In genomic region chr7:85191383-85191782, GRCh38 we compare ENCODE assay signal across 11 cellular contexts. TPM values are rescaled to one million over a fixed set of nuclear protein-coding genes. Genes with fewer than 3 reads are reported as not detected.
A peak's percentile ranks its signal among the peaks of the same experiment; 100 is the strongest.
DNase-seq lines count a peak whose midpoint lies in the region; ATAC-seq, FAIRE-seq and TF ChIP-seq lines count a peak whose summit lies in the region.
"Had no signal": no experiment of that assay in that cellular context is flagged by ENCODE, and none has a peak within 500 bp of the region (broad histone marks: within the 10 kb centered on the region; RNA-seq: fewer than 3 reads in every experiment).

No MANE protein-coding gene starts in this region.

- no TSS peak for BruUV-seq in GM12878 (replicated peaks; lab: Mats Ljungman, UMichigan)

- H3K27me3 ChIP-seq in GM12878 (replicated peaks in 1 of 2; ENCODE audit: control insufficient read depth in 2 of 2, insufficient read depth in 2 of 2, low read length in 1 of 2) = peaks cover under 1 to 10% of the 10 kb centered on the region in 2 experiments

- no peaks in the 10 kb centered on the region for H3K79me2 ChIP-seq in GM12878 (ENCODE audit: control insufficient read depth, insufficient read depth, low read length)

- H3K36me3 ChIP-seq in GM12878 (ENCODE audit: control insufficient read depth in 2 of 2, insufficient read depth in 2 of 2, low read length in 1 of 2) = no peaks in the 10 kb centered on the region

- no peaks in the 10 kb centered on the region for H4K20me1 ChIP-seq in GM12878 (ENCODE audit: control insufficient read depth, insufficient read depth)

- ATAC-seq in GM12878 = peak; percentile 20; the same call in 1 of the 3 replicates
- ATAC-seq in HG03175 (IDR thresholded peaks at IDR 0.05; ENCODE audit: unreplicated experiment) = no peak
- ATAC-seq in HG03520 (IDR thresholded peaks at IDR 0.05; ENCODE audit: unreplicated experiment) = no peak
- no peak for ATAC-seq in activated naive CD4-positive, alpha-beta T cell treated with anti-CD3 and anti-CD28 coated beads, Interleukin-2, amount 50 U/mL, for 72 hours

- in situ Hi-C loops in GM12878 (cut with MboI) = no loop called here

- WGBS in GM12878 (ENCODE audit: insufficient coverage, insufficient replicate concordance, low lambda C conversion rate, missing lambda C conversion rate) = 0% methylated on average over 1 of the region's 1 CpG

- H3K9ac ChIP-seq in GM12878 (ENCODE audit: control insufficient read depth, insufficient read depth, low read length) = no peak overlapping the region

- no peaks in the 10 kb centered on the region for H3K4me1 ChIP-seq in GM12878 (ENCODE audit: control insufficient read depth, insufficient read depth, low read length)

- no peak for TF ChIP-seq RAD21 in GM12878 (IDR thresholded peaks at IDR 0.05; ENCODE audit: insufficient read depth, low read depth, low read length)

- H3K4me2 ChIP-seq in GM12878 (ENCODE audit: control insufficient read depth, insufficient read depth) = no peak overlapping the region

- intact Hi-C loops in GM12878 (cut with micrococcal nuclease; ENCODE audit: unreplicated experiment) = no loop called here

- TF ChIP-seq POLR2A in GM12878 (IDR thresholded peaks at IDR 0.05; ENCODE audit: low read depth, low read length) = no peak

- H3K9me3 Mint-ChIP-seq in activated naive CD4-positive, alpha-beta T cell treated with anti-CD3 and anti-CD28 coated beads, Interleukin-2, amount 50 U/mL, for 72 hours = no peaks in the 10 kb centered on the region

- FAIRE-seq in GM12878 (lab: Jason Lieb, UNC) = no peak
- FAIRE-seq: frontal cortex had no signal

- DNase-seq in COR-L47 (lab: John Stamatoyannopoulos, UW) = peak; percentile 22
- DNase-seq in LHCN-M2 (ENCODE audit: low read depth) = peak; percentile 19
- no peak for DNase-seq in GM12878 (ENCODE audit: low read depth, low spot score)
- DNase-seq in lung microvascular endothelial cell (ENCODE audit: low read depth in 2 of 2) = peak; percentile 26 to 51
- DNase-seq in activated naive CD4-positive, alpha-beta T cell (lab: John Stamatoyannopoulos, UW) = no peak
- no peak for DNase-seq in activated naive CD4-positive, alpha-beta T cell treated with anti-CD3 and anti-CD28 coated beads, Interleukin-2, amount 50 U/mL, for 72 hours (ENCODE audit: low spot score in 2 of 2)
- DNase-seq: NCI-H526 treated with DMSO at 0.1 percent for 48 hours had no signal

- SMC1A ChIA-PET in GM12878 (lab: Charles Lee; ENCODE audit: uncharacterized antibody, unreplicated experiment) = interaction anchor here (1.5 kb wide), 1 partner anchor 13 kb away, joined by 3 read pairs; no protein-coding TSS in a partner anchor

- no peaks in the 10 kb centered on the region for H3K36me3 Mint-ChIP-seq in activated naive CD4-positive, alpha-beta T cell treated with anti-CD3 and anti-CD28 coated beads, Interleukin-2, amount 50 U/mL, for 72 hours

- POLR2A ChIA-PET in GM12878 (lab: Charles Lee) = no interaction called here

- H3K27ac Mint-ChIP-seq in activated naive CD4-positive, alpha-beta T cell treated with anti-CD3 and anti-CD28 coated beads, Interleukin-2, amount 50 U/mL, for 72 hours = no peak overlapping the region

- no peak for TF ChIP-seq EP300 in GM12878 (IDR thresholded peaks at IDR 0.05; ENCODE audit: borderline replicate concordance in 1 of 2, control insufficient read depth in 1 of 2, low read depth in 2 of 2, low read length in 2 of 2)

- H3K27ac ChIP-seq in GM12878 (ENCODE audit: control insufficient read depth, insufficient read depth) = no peak overlapping the region

- TF ChIP-seq CTCF in GM12878 (IDR thresholded peaks at IDR 0.05 in 2 of 3, conservative IDR thresholded peaks at IDR 0.05 in 1 of 3; ENCODE audit: control insufficient read depth in 2 of 3, extremely low read depth in 1 of 3, insufficient read depth in 1 of 3, low read depth in 3 of 3, low read length in 3 of 3) = no peak; a peak in 1 of 6 replicates

- no peaks in the 10 kb centered on the region for H3K9me3 ChIP-seq in GM12878 (replicated peaks; ENCODE audit: control insufficient read depth, insufficient read depth, low read length)

- CTCF ChIA-PET in GM12878 (lab: Yijun Ruan, JAX) = interaction anchor here (1.0 kb wide), 1 partner anchor 273 kb away, joined by 3 read pairs; no protein-coding TSS in a partner anchor

- RAD21 ChIA-PET in GM12878 (lab: Charles Lee; ENCODE audit: unreplicated experiment) = no interaction called here

- no peak overlapping the region for H2AFZ ChIP-seq in GM12878 (ENCODE audit: control insufficient read depth, low read depth, low read length)

- no peak overlapping the region for H3K4me3 ChIP-seq in GM12878

TF ChIP-seq in GM12878, 131 proteins besides CTCF, POLR2A, EP300 and RAD21 (continues in another document):
- no peak for TF ChIP-seq FOXK2 (IDR thresholded peaks at IDR 0.05)
- TF ChIP-seq MTA2 (IDR thresholded peaks at IDR 0.05; ENCODE audit: low read depth) = no peak
- TF ChIP-seq CEBPZ (IDR thresholded peaks at IDR 0.05; ENCODE audit: low read depth, low read length) = no peak
- no peak for TF ChIP-seq ZNF207 (IDR thresholded peaks at IDR 0.05; ENCODE audit: borderline replicate concordance)
- TF ChIP-seq IRF3 (IDR thresholded peaks at IDR 0.05) = no peak
- TF ChIP-seq SIX5 (IDR thresholded peaks at IDR 0.05; ENCODE audit: low read depth, low read length, severe bottlenecking) = no peak

RNA-seq across cellular contexts. Expression of gene SEMA3D, which starts 4.5 kb away (rescaled TPM):
- total RNA-seq in LHCN-M2 (2014; rRNA removed) = under 0.01 TPM in 1 of 2 replicates, not detected in the other
- not detected for polyA plus RNA-seq in LHCN-M2 (2012)
- total RNA-seq in GM12878 (2013; cell fraction: nucleolus; rRNA removed) = not detected in 2 replicates
- 0.16 TPM in 1 of 2 replicates, not detected in the other for total RNA-seq in GM12878 (2014; rRNA removed)
- not detected in 2 replicates for total RNA-seq in GM12878 (2014; rRNA removed; fragmentation: Illumina TruSeq; extraction: Trizol)
- total RNA-seq in GM12878 (2021) = not detected in 2 replicates
- not detected for polyA plus RNA-seq in GM12878 (2011; ENCODE audit: low read depth)
- polyA plus RNA-seq in GM12878 (2011; rRNA removed) = 0.01 TPM in 1 of 2 replicates, not detected in the other
- polyA plus RNA-seq in GM12878 (2011; cell fraction: cytosol; rRNA removed) = not detected in 2 replicates
- not detected in 2 replicates for polyA plus RNA-seq in GM12878 (2011; cell fraction: nucleus; rRNA removed)
- 0.03 TPM in 1 of 2 replicates, not detected in the other for polyA plus RNA-seq in GM12878 (2012)
- polyA plus RNA-seq in GM12878 (2014; fragmentation: Illumina TruSeq; extraction: Trizol) = not detected in 2 replicates
- under 1 TPM in 1 of 2 experiments, not detected in 1; 0.04 TPM for polyA plus RNA-seq in GM12878 (2014; fragmentation: Nextera tagmentation; extraction: Ambion mirVana)
- polyA plus RNA-seq in GM12878 (2014; rRNA removed) = 0.01 TPM in 1 of 2 replicates, not detected in the other
- polyA plus RNA-seq in GM12878 (2016; fragmentation: Nextera tagmentation; extraction: Ambion mirVana) = not detected
- polyA minus RNA-seq in GM12878 (2011; rRNA and poly(A)+ RNA removed) = 0.15 TPM in 1 of 2 replicates, not detected in the other
- polyA minus RNA-seq in GM12878 (2011; cell fraction: cytosol; rRNA and poly(A)+ RNA removed) = not detected in 2 replicates
- 0.19 TPM in 1 of 2 replicates, not detected in the other for polyA minus RNA-seq in GM12878 (2011; cell fraction: nucleus; rRNA and poly(A)+ RNA removed)
- total RNA-seq in lung microvascular endothelial cell = 7.0 and 18.8 TPM in 2 replicates
- total RNA-seq in activated naive CD4-positive, alpha-beta T cell treated with anti-CD3 and anti-CD28 coated beads, Interleukin-2, amount 50 U/mL, for 72 hours = not detected
- total RNA-seq: activated CD8-positive, alpha-beta memory T cell treated with anti-CD3 and anti-CD28 coated beads for 36 hours had no signal

Comparison
In these comparisons a context has a peak if more than half of its experiments do, and no peak if none do; other contexts are left out.
1. DNase-seq: peak in COR-L47 (single experiment), LHCN-M2 (single experiment) and lung microvascular endothelial cell (2 of 2); none in GM12878 (single experiment), activated naive CD4-positive, alpha-beta T cell (0 of 4) and activated naive CD4-positive, alpha-beta T cell treated with anti-CD3 and anti-CD28 coated beads, Interleukin-2, amount 50 U/mL, for 72 hours (0 of 2).